8 cellular contexts compared by ENCODE assay signal in genomic region chr22:37427711-37428635, GRCh38. TPM values are rescaled to one million over a fixed set of nuclear protein-coding genes. Genes with fewer than 3 reads are reported as not detected.
DNase-seq lines count a peak whose midpoint lies in the region; ATAC-seq and TF ChIP-seq lines count a peak whose summit lies in the region.

No MANE protein-coding gene starts in this region.

- H3K27me3 Mint-ChIP-seq in natural killer cell (ENCODE audit: low read depth in 2 of 2) (peaks cover 34 to 40% of the 10 kb centered on the region in 2 donors), mesothelial cell of epicardium (ENCODE audit: low read depth) (peaks cover 70% of the 10 kb centered on the region)
- peaks cover 25 to 40% of the 10 kb centered on the region in 2 donors for H3K27me3 Mint-ChIP-seq in natural killer cell treated with Interleukin-12 subunit alpha and Interleukin-12 subunit beta and Interleukin-15 and Interleukin-18, amount 100 ng/mL, for 72 hours
- peaks cover 75% of the 10 kb centered on the region for H3K27me3 Mint-ChIP-seq in central memory CD8-positive, alpha-beta T cell

- TF ChIP-seq CTCF in natural killer cell (IDR thresholded peaks at IDR 0.05) = no peak
- TF ChIP-seq CTCF in mesothelial cell of epicardium (IDR thresholded peaks at IDR 0.05; ENCODE audit: unreplicated experiment) = no peak
- no peak for TF ChIP-seq CTCF in GM20000 (IDR thresholded peaks at IDR 0.05; ENCODE audit: extremely low read depth, missing control alignments)

- intact Hi-C loops in natural killer cell (cut with micrococcal nuclease) = no loop called here

- H3K4me1 Mint-ChIP-seq in natural killer cell = peaks cover 0 to 6% of the 10 kb centered on the region in 2 donors
- H3K4me1 Mint-ChIP-seq in natural killer cell treated with Interleukin-12 subunit alpha and Interleukin-12 subunit beta and Interleukin-15 and Interleukin-18, amount 100 ng/mL, for 72 hours (ENCODE audit: low read depth in 2 of 2) = peaks cover 14 to 22% of the 10 kb centered on the region in 2 donors
- H3K4me1 Mint-ChIP-seq in central memory CD8-positive, alpha-beta T cell = peaks cover 19% of the 10 kb centered on the region
- peaks cover 28% of the 10 kb centered on the region for H3K4me1 Mint-ChIP-seq in mesothelial cell of epicardium

- H3K36me3 Mint-ChIP-seq in natural killer cell (no peaks in the 10 kb centered on the region), mesothelial cell of epicardium (no peaks in the 10 kb centered on the region)
- H3K36me3 Mint-ChIP-seq in natural killer cell treated with Interleukin-12 subunit alpha and Interleukin-12 subunit beta and Interleukin-15 and Interleukin-18, amount 100 ng/mL, for 72 hours = no peaks in the 10 kb centered on the region
- peaks cover 3% of the 10 kb centered on the region for H3K36me3 Mint-ChIP-seq in central memory CD8-positive, alpha-beta T cell (ENCODE audit: insufficient read depth)

- peak overlapping the region; percentile 83 for H3K4me3 Mint-ChIP-seq in natural killer cell
- H3K4me3 Mint-ChIP-seq in natural killer cell treated with Interleukin-12 subunit alpha and Interleukin-12 subunit beta and Interleukin-15 and Interleukin-18, amount 100 ng/mL, for 72 hours = no peak overlapping the region
- H3K4me3 Mint-ChIP-seq in central memory CD8-positive, alpha-beta T cell = peak overlapping the region; percentile 64
- H3K4me3 Mint-ChIP-seq in mesothelial cell of epicardium = peak overlapping the region; percentile 58

- DNase-seq in natural killer cell = no peak
- DNase-seq in natural killer cell treated with Interleukin-12 subunit alpha and Interleukin-12 subunit beta and Interleukin-15 and Interleukin-18, amount 100 ng/mL, for 72 hours (ENCODE audit: low spot score) = no peak
- DNase-seq in central memory CD8-positive, alpha-beta T cell (ENCODE audit: low spot score in 2 of 2) = no peak
- no peak for DNase-seq in mesothelial cell of epicardium (ENCODE audit: low spot score in 2 of 2, unreplicated experiment in 2 of 2)
- no peak for DNase-seq in GM20000 (ENCODE audit: low spot score)
- DNase-seq in DMS 273 treated with DMSO at 0.1 percent for 48 hours (lab: John Stamatoyannopoulos, UW) = no peak

- H3K9me3 Mint-ChIP-seq in natural killer cell = no peaks in the 10 kb centered on the region
- no peaks in the 10 kb centered on the region for H3K9me3 Mint-ChIP-seq in natural killer cell treated with Interleukin-12 subunit alpha and Interleukin-12 subunit beta and Interleukin-15 and Interleukin-18, amount 100 ng/mL, for 72 hours
- H3K9me3 Mint-ChIP-seq in central memory CD8-positive, alpha-beta T cell = no peaks in the 10 kb centered on the region
- peaks cover 4% of the 10 kb centered on the region for H3K9me3 Mint-ChIP-seq in mesothelial cell of epicardium

- peak in 1 of 3 donors; percentile 24 for ATAC-seq in natural killer cell
- no peak for ATAC-seq in natural killer cell treated with Interleukin-12 subunit alpha and Interleukin-12 subunit beta and Interleukin-15 and Interleukin-18, amount 100 ng/mL, for 72 hours
- no peak for ATAC-seq in central memory CD8-positive, alpha-beta T cell (replicated peaks; ENCODE audit: extremely low read depth, poor library complexity, severe bottlenecking)
- no peak for ATAC-seq in activated CD4-positive, CD25-positive, alpha-beta regulatory T cell treated with anti-CD3 and anti-CD28 coated beads, Interleukin-2, amount 50 U/mL, for 24 hours
- no peak for ATAC-seq in HG03108 (IDR thresholded peaks at IDR 0.05; ENCODE audit: unreplicated experiment)

- H3K27ac Mint-ChIP-seq in natural killer cell (no peak overlapping the region), mesothelial cell of epicardium (no peak overlapping the region)
- no peak overlapping the region for H3K27ac Mint-ChIP-seq in natural killer cell treated with Interleukin-12 subunit alpha and Interleukin-12 subunit beta and Interleukin-15 and Interleukin-18, amount 100 ng/mL, for 72 hours
- no peak overlapping the region for H3K27ac Mint-ChIP-seq in central memory CD8-positive, alpha-beta T cell (ENCODE audit: low read depth)

RNA-seq across cellular contexts. Expression of gene ELFN2, which starts 0.7 kb away (rescaled TPM):
- total RNA-seq in natural killer cell = under 1 TPM; 0.33 to 0.49 (median 0.36) TPM
- under 1 TPM in 1 of 2 donors, not detected in 1; 0.40 TPM for total RNA-seq in natural killer cell treated with Interleukin-12 subunit alpha and Interleukin-12 subunit beta and Interleukin-15 and Interleukin-18, amount 100 ng/mL, for 72 hours
- 4.1 to 4.2 TPM (median 4.1 TPM) in 3 replicates for total RNA-seq in mesothelial cell of epicardium

RNA-seq across cellular contexts. Expression of gene MFNG, which starts 58.2 kb away (rescaled TPM):
- total RNA-seq in natural killer cell = 100 to 1,000 TPM in 2 of 3 donors, 10 to 100 TPM in 1; 75.3 to 111 (median 110) TPM
- total RNA-seq in natural killer cell treated with Interleukin-12 subunit alpha and Interleukin-12 subunit beta and Interleukin-15 and Interleukin-18, amount 100 ng/mL, for 72 hours = 100 to 1,000 TPM; 135 to 338 TPM
- 0.83 to 0.97 TPM (median 0.91 TPM) in 3 replicates for total RNA-seq in mesothelial cell of epicardium

Comparison
In these comparisons a context has a peak if more than half of its experiments do, and no peak if none do; other contexts are left out.
1. RNA of gene MFNG, which starts 58.2 kb away (total RNA-seq): 135 to 338 TPM in natural killer cell treated with Interleukin-12 subunit alpha and Interleukin-12 subunit beta and Interleukin-15 and Interleukin-18, amount 100 ng/mL, for 72 hours and 75.3 to 111 TPM in natural killer cell; 0.83 to 0.97 TPM in mesothelial cell of epicardium; every median in the first group is over 10 times any median in the second.